ENCODE assay signal across 18 cellular contexts in genomic region chr18:57444301-57444759, GRCh38. TPM values are rescaled to one million over a fixed set of nuclear protein-coding genes. Genes with fewer than 3 reads are reported as not detected.
"Had no signal": no experiment of that assay in that cellular context is flagged by ENCODE, and none has a peak within 500 bp of the region (broad histone marks: within the 10 kb centered on the region; RNA-seq: fewer than 3 reads in every experiment).

No MANE protein-coding gene starts in this region.

- H3K9me3 ChIP-seq: esophagus squamous epithelium, heart left ventricle, left ventricle myocardium inferior, thoracic aorta had no signal

- H3K27ac Mint-ChIP-seq: activated naive CD8-positive, alpha-beta T cell; activated T-cell treated with anti-CD3 and anti-CD28 coated beads, Interleukin-2, amount 50 U/mL, for 24 hours; nephron had no signal

- H3K4me3 ChIP-seq: dorsolateral prefrontal cortex, esophagus squamous epithelium, heart left ventricle, left ventricle myocardium inferior, stomach, thoracic aorta had no signal

- H3K9me3 Mint-ChIP-seq: activated T-cell treated with anti-CD3 and anti-CD28 coated beads, Interleukin-2, amount 50 U/mL, for 24 hours had no signal

- H3K4me3 Mint-ChIP-seq: activated naive CD8-positive, alpha-beta T cell; activated T-cell treated with anti-CD3 and anti-CD28 coated beads, Interleukin-2, amount 50 U/mL, for 24 hours; nephron had no signal

- H3K36me3 ChIP-seq: esophagus squamous epithelium, heart left ventricle, left ventricle myocardium inferior, stomach, thoracic aorta had no signal

- H3K36me3 Mint-ChIP-seq: activated naive CD8-positive, alpha-beta T cell had no signal

- FAIRE-seq: islet of Langerhans, urothelium cell line had no signal

- ATAC-seq: heart left ventricle had no signal

- DNase-seq: activated CD4-positive, alpha-beta T cell treated with anti-CD3 and anti-CD28 coated beads, Interleukin-2, amount 50 U/mL, for 4 hours; activated CD4-positive, CD25-positive, alpha-beta regulatory T cell treated with anti-CD3 and anti-CD28 coated beads, Interleukin-2, amount 50 U/mL, for 72 hours; activated effector memory CD4-positive, alpha-beta T cell treated with anti-CD3 and anti-CD28 coated beads, Interleukin-2, amount 50 U/mL, for 16 hours; activated T-cell treated with anti-CD3 and anti-CD28 coated beads, Interleukin-2, amount 50 U/mL, for 24 hours; dorsolateral prefrontal cortex; esophagus squamous epithelium; foreskin fibroblast; heart left ventricle; left ventricle myocardium inferior; mesenchymal stem cell; stomach; T-helper 2 cell had no signal

- H3K27ac ChIP-seq: esophagus squamous epithelium, heart left ventricle, left ventricle myocardium inferior, stomach, thoracic aorta had no signal

RNA-seq across cellular contexts. Expression of gene ONECUT2, which starts 9.2 kb away (rescaled TPM):
- total RNA-seq: skeletal muscle tissue, thoracic aorta had no signal
